In the genomic region with DNA sequence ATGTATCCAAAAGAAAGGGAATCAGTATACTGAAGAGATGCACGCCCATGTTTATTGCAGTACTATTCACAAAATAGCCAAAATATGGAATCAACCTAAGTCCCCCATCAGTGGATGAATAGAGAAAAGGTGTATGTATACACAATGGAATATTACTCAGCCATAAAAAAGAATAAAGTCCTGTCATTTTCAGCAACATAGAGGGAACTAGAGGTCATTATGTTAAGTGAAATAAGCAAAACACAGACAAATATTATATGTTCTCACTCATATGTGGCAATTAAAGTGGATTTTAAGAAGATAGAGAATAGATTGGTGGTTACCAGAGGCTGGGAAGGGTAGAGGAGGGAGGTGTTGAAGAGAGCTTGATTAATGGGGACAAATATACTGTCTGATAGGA, we compare ENCODE assay signal across 10 cellular contexts.
"Had no signal": no experiment of that assay in that cellular context is flagged by ENCODE, and none has a peak within 500 bp of the region (broad histone marks: within the 10 kb centered on the region; RNA-seq: fewer than 3 reads in every experiment).

No MANE protein-coding gene starts in this region.

- H3K4me1 ChIP-seq: HAP-1 had no signal

- H3K4me3 ChIP-seq: GM23248, GM23338, HAP-1 had no signal

- FAIRE-seq: H1 had no signal

- ATAC-seq: GM23338, HCT116 had no signal

- DNase-seq: GM23248, GOT3, H7, H9, HCEC 1CT, HFFc6 had no signal

- H2AFZ ChIP-seq: GM23248, GM23338 had no signal

- H3K27ac ChIP-seq: GM23248 had no signal

- H3K9me3 ChIP-seq: HAP-1 had no signal

- H3K4me1 Mint-ChIP-seq: GM23338, H9 had no signal

- H3K4me2 ChIP-seq: GM23338 had no signal

- H3K4me3 Mint-ChIP-seq: GM23338, H9, HFFc6 had no signal

- H3K9me3 Mint-ChIP-seq: GM23338, H9, HFFc6 had no signal

- H3K27ac Mint-ChIP-seq: GM23338, H9, HFFc6 had no signal

- H3K9ac ChIP-seq: GM23248 had no signal
